In genomic region chr1:173448945-173449344, GRCh38 we compare ENCODE assay signal across 15 cellular contexts. TPM values are rescaled to one million over a fixed set of nuclear protein-coding genes. Genes with fewer than 3 reads are reported as not detected.
A peak's percentile ranks its signal among the peaks of the same experiment; 100 is the strongest.
DNase-seq lines count a peak whose midpoint lies in the region; ATAC-seq, FAIRE-seq and TF ChIP-seq lines count a peak whose summit lies in the region.
"Had no signal": no experiment of that assay in that cellular context is flagged by ENCODE, and none has a peak within 500 bp of the region (broad histone marks: within the 10 kb centered on the region; RNA-seq: fewer than 3 reads in every experiment).

No MANE protein-coding gene starts in this region.

- H4K8ac ChIP-seq in H1 (ENCODE audit: extremely low read depth, insufficient read depth, low read length) (no peak overlapping the region), mesendoderm (ENCODE audit: low read depth, low read length) (no peak overlapping the region)

- H4K91ac ChIP-seq in H1 (replicated peaks; ENCODE audit: insufficient read length, low read length), result peak overlapping the region; percentile 61

- TF ChIP-seq CTCF in GM23338 (conservative IDR thresholded peaks at IDR 0.05; ENCODE audit: low read depth in 2 of 2) (no peak), H1 (IDR thresholded peaks at IDR 0.05; ENCODE audit: control extremely low read depth in 1 of 3, insufficient read depth in 1 of 3, low read depth in 1 of 3, low read length in 3 of 3) (no peak)

- H2BK120ac ChIP-seq in H1 (replicated peaks; ENCODE audit: low read depth, low read length) (peak overlapping the region; percentile 3), mesendoderm (ENCODE audit: low read depth, low read length) (no peak overlapping the region)

- H3K14ac ChIP-seq in H1 (ENCODE audit: insufficient read length), result no peak overlapping the region

- H3K79me2 ChIP-seq in GM23338 (replicated peaks; ENCODE audit: insufficient read depth), result peaks cover 48% of the 10 kb centered on the region
- peaks cover 0 to 23% of the 10 kb centered on the region in 2 experiments; a peak in 2 of 4 replicates for H3K79me2 ChIP-seq in H1 (ENCODE audit: control insufficient read depth in 1 of 2, insufficient read depth in 2 of 2, low read length in 2 of 2)
- H3K79me2 ChIP-seq in mesendoderm (ENCODE audit: control insufficient read depth, insufficient read depth, low read length), result no peaks in the 10 kb centered on the region

- ATAC-seq in GM23338, result peak; percentile 88
- ATAC-seq in HG02610 (IDR thresholded peaks at IDR 0.05; ENCODE audit: unreplicated experiment), result no peak
- no peak for ATAC-seq in effector memory CD8-positive, alpha-beta T cell (replicated peaks)

- H2BK5ac ChIP-seq in H1 (ENCODE audit: low read depth, low read length) (peak overlapping the region; percentile 90), mesendoderm (ENCODE audit: low read length) (no peak overlapping the region)

- H3K9me2 ChIP-seq in GM23338 (ENCODE audit: insufficient read depth), result no peaks in the 10 kb centered on the region

- H3K4me3 Mint-ChIP-seq in GM23338, result no peak overlapping the region
- no peak overlapping the region for H3K4me3 Mint-ChIP-seq in effector memory CD8-positive, alpha-beta T cell
- H3K4me3 Mint-ChIP-seq: CD4-positive, CD25-positive, alpha-beta regulatory T cell had no signal

- peaks cover 2% of the 10 kb centered on the region; the same call in 1 of the 2 replicates for H3K23me2 ChIP-seq in H1 (ENCODE audit: low read depth, low read length)

- 43% methylated on average over 1 of the region's 2 CpGs for WGBS in HUES64
- 52% methylated on average over 2 of the region's 2 CpGs; no CpG with 5 or more reads in 1 of the 2 experiments for WGBS in H1 (ENCODE audit: extremely low coverage in 1 of 2, insufficient coverage in 1 of 2, insufficient read length in 1 of 2, insufficient replicate concordance in 2 of 2, low coverage in 1 of 2, low lambda C conversion rate in 2 of 2, missing lambda C conversion rate in 1 of 2), 2 experiments
- no CpG with 5 or more reads among the region's 2 CpGs for WGBS in mesendoderm (ENCODE audit: extremely low coverage, insufficient coverage, low lambda C conversion rate)

- peak overlapping the region; percentile 38; the same call in 1 of the 2 replicates for H3K9ac ChIP-seq in HUES64 (ENCODE audit: low read depth, low read length)
- no peak overlapping the region for H3K9ac ChIP-seq in H1 (replicated peaks in 1 of 4; ENCODE audit: extremely low read depth in 1 of 4, low read depth in 3 of 4, low read length in 3 of 4)
- H3K9ac ChIP-seq in mesendoderm (ENCODE audit: low read length), result no peak overlapping the region
- H3K9ac ChIP-seq: BLaER1 treated with 17β-estradiol and CSF1 and Interleukin-3, amounts not matched to agents 10 nM and 100 nM had no signal

- peaks cover 15% of the 10 kb centered on the region for H3K36me3 ChIP-seq in GM23338 (ENCODE audit: insufficient read depth)
- H3K36me3 ChIP-seq in HUES64 (ENCODE audit: insufficient read depth, low read length), result peaks cover 15% of the 10 kb centered on the region
- peaks cover 0 to 16% (median 4%) of the 10 kb centered on the region in 4 experiments; a peak in 2 of 8 replicates for H3K36me3 ChIP-seq in H1 (ENCODE audit: control insufficient read depth in 2 of 4, insufficient read depth in 4 of 4, low read length in 3 of 4)
- no peaks in the 10 kb centered on the region for H3K36me3 ChIP-seq in mesendoderm (ENCODE audit: control insufficient read depth, insufficient read depth, low read length)

- H3K4me2 ChIP-seq in GM23338, result peak overlapping the region; percentile 37; the same call in 1 of the 2 replicates
- H3K4me2 ChIP-seq in H1 (ENCODE audit: insufficient read depth in 1 of 2, low read depth in 2 of 2, low read length in 2 of 2), result peak overlapping the region; percentile 5 to 28; a peak in 2 of 4 replicates
- H3K4me2 ChIP-seq in mesendoderm (ENCODE audit: low read length), result no peak overlapping the region
- H3K4me2 ChIP-seq: BLaER1 treated with 17β-estradiol and CSF1 and Interleukin-3, amounts not matched to agents 10 nM and 100 nM had no signal

- H3F3A ChIP-seq in GM23338 (replicated peaks; ENCODE audit: low read depth), result 0 out of 2 replicates have a peak, but pooled peaks cover 6% of the 10 kb centered on the region

- H3K27ac ChIP-seq in GM23338 (ENCODE audit: low read depth) (peak overlapping the region; percentile 98), HUES64 (ENCODE audit: low read depth, low read length) (peak overlapping the region; percentile 82), H1 (ENCODE audit: low read depth, low read length) (peak overlapping the region; percentile 78; the same call in 1 of the 2 replicates), mesendoderm (ENCODE audit: low read depth, low read length) (peak overlapping the region; percentile 44)
- H3K27ac ChIP-seq: BLaER1 treated with 17β-estradiol and CSF1 and Interleukin-3, amounts not matched to agents 10 nM and 100 nM had no signal

- no peaks in the 10 kb centered on the region; the same call in 1 of the 2 replicates for H3K79me1 ChIP-seq in H1 (ENCODE audit: low read depth, low read length)
- H3K79me1 ChIP-seq in mesendoderm (ENCODE audit: low read length), result peaks cover 1% of the 10 kb centered on the region

- no peak overlapping the region for H3K4me3 ChIP-seq in GM23338
- no peak overlapping the region for H3K4me3 ChIP-seq in HUES64 (ENCODE audit: low read length)
- no peak overlapping the region for H3K4me3 ChIP-seq in H1 (ENCODE audit: extremely low read depth in 1 of 4, insufficient read depth in 2 of 4, low read depth in 3 of 4, low read length in 4 of 4)
- no peak overlapping the region for H3K4me3 ChIP-seq in mesendoderm (ENCODE audit: low read length)
- H3K4me3 ChIP-seq: BLaER1 treated with 17β-estradiol and CSF1 and Interleukin-3, amounts not matched to agents 10 nM and 100 nM had no signal

- H2BK15ac ChIP-seq in H1 (ENCODE audit: low read length) (no peak overlapping the region), mesendoderm (replicated peaks; ENCODE audit: low read depth) (no peak overlapping the region)

- no peak overlapping the region for H2BK12ac ChIP-seq in H1 (ENCODE audit: low read depth, low read length)

- peak overlapping the region; percentile 81 for H3K4ac ChIP-seq in H1 (replicated peaks; ENCODE audit: insufficient read length, low read depth, low read length)
- H3K4ac ChIP-seq in mesendoderm (ENCODE audit: low read depth, low read length), result no peak overlapping the region

- no peaks in the 10 kb centered on the region for H4K20me1 ChIP-seq in GM23338 (replicated peaks; ENCODE audit: insufficient read depth)
- no peaks in the 10 kb centered on the region for H4K20me1 ChIP-seq in H1 (replicated peaks in 1 of 2; ENCODE audit: control insufficient read depth in 1 of 2, insufficient read depth in 2 of 2, low read length in 2 of 2)
- H4K20me1 ChIP-seq: BLaER1 treated with 17β-estradiol and CSF1 and Interleukin-3, amounts not matched to agents 10 nM and 100 nM had no signal

- H3K27me3 ChIP-seq in GM23338 (ENCODE audit: insufficient read depth) (no peaks in the 10 kb centered on the region), HUES64 (ENCODE audit: insufficient read depth, low read length) (no peaks in the 10 kb centered on the region), H1 (replicated peaks in 1 of 4; ENCODE audit: control insufficient read depth in 3 of 4, extremely low read depth in 1 of 4, insufficient read depth in 3 of 4, low read length in 3 of 4) (no peaks in the 10 kb centered on the region), mesendoderm (ENCODE audit: insufficient read depth, low read length, poor library complexity) (no peaks in the 10 kb centered on the region)
- H3K27me3 ChIP-seq: BLaER1 treated with 17β-estradiol and CSF1 and Interleukin-3, amounts not matched to agents 10 nM and 100 nM had no signal

- H3K4me1 ChIP-seq in GM23338 (ENCODE audit: insufficient read depth) (peaks cover 43% of the 10 kb centered on the region), HUES64 (ENCODE audit: insufficient read depth, low read length) (peaks cover 45% of the 10 kb centered on the region), H1 (replicated peaks in 1 of 4; ENCODE audit: control insufficient read depth in 3 of 4, insufficient read depth in 4 of 4, low read length in 3 of 4) (peaks cover 0 to 19% (median 6%) of the 10 kb centered on the region in 4 experiments; a peak in 3 of 7 replicates), mesendoderm (ENCODE audit: control insufficient read depth, low read depth, low read length) (no peaks in the 10 kb centered on the region)

- TF ChIP-seq EP300 in H1 (IDR thresholded peaks at IDR 0.05; ENCODE audit: borderline replicate concordance in 1 of 2, low read depth in 2 of 2, low read length in 2 of 2), result no peak

- peak; percentile 47 for DNase-seq in GM23338 (ENCODE audit: low spot score)
- DNase-seq in H1 (ENCODE audit: low read depth in 1 of 2, low spot score in 2 of 2), result peak in 1 of 2 experiments; percentile 17
- peak; percentile 52 for DNase-seq in mesendoderm
- no peak for DNase-seq in effector memory CD8-positive, alpha-beta T cell
- no peak for DNase-seq in activated CD4-positive, alpha-beta T cell treated with anti-CD3 and anti-CD28 coated beads for 1 hour
- DNase-seq: ACHN; CD4-positive, CD25-positive, alpha-beta regulatory T cell; DMS53; H7; IMR-90; KBM-7 had no signal

- peaks cover 33% of the 10 kb centered on the region for H3K9me3 Mint-ChIP-seq in GM23338
- H3K9me3 Mint-ChIP-seq in effector memory CD8-positive, alpha-beta T cell, result no peaks in the 10 kb centered on the region

- no peak overlapping the region for H3K23ac ChIP-seq in H1 (ENCODE audit: insufficient read length)
- no peak overlapping the region for H3K23ac ChIP-seq in mesendoderm (ENCODE audit: low read length)

- H3K56ac ChIP-seq in H1 (replicated peaks; ENCODE audit: insufficient read length, low read depth, low read length), result no peak overlapping the region
- no peak overlapping the region for H3K56ac ChIP-seq in mesendoderm (ENCODE audit: low read length)

- TF ChIP-seq RAD21 in H1 (IDR thresholded peaks at IDR 0.05 in 1 of 2, conservative IDR thresholded peaks at IDR 0.05 in 1 of 2; ENCODE audit: low read depth in 2 of 2, low read length in 2 of 2), result no peak

- CTCF ChIA-PET in H1 (lab: Charles Lee; ENCODE audit: partially characterized antibody), result interaction anchor here (1.2 kb wide), 1 partner anchor 17 kb away, joined by 3 read pairs; no protein-coding TSS in a partner anchor

- peak in 1 of 2 experiments; percentile 38; a peak in 2 of 3 replicates for TF ChIP-seq POLR2A in H1 (IDR thresholded peaks at IDR 0.05; ENCODE audit: control extremely low read depth in 1 of 2, low read depth in 2 of 2, low read length in 2 of 2)

- H2AFZ ChIP-seq in GM23338 (no peak overlapping the region), H1 (ENCODE audit: low read length) (no peak overlapping the region)

- peak overlapping the region; percentile 84; the same call in 1 of the 2 replicates for H2BK20ac ChIP-seq in H1 (ENCODE audit: low read length)

- H3K4me1 Mint-ChIP-seq in GM23338, result peaks cover 26% of the 10 kb centered on the region
- peaks cover 11 to 49% of the 10 kb centered on the region in 2 donors for H3K4me1 Mint-ChIP-seq in effector memory CD8-positive, alpha-beta T cell (ENCODE audit: low read depth in 2 of 2)

- H2AK5ac ChIP-seq in H1 (ENCODE audit: low read depth, low read length) (0 out of 2 replicates have a peak overlapping the region, but pooled peaks have one; percentile 69), mesendoderm (ENCODE audit: low read length) (no peak overlapping the region)

- POLR2A ChIA-PET in H1 (lab: Charles Lee; ENCODE audit: partially characterized antibody), result interaction anchor here (0.7 to 1.5 kb wide), 7 partner anchors 14 to 419 kb away, joined by 3 to 6 read pairs (median 4); partner anchors contain the start of genes GAS5, PRDX6 and ZBTB37

- H3K36me3 Mint-ChIP-seq in GM23338 (ENCODE audit: low read depth), result peaks cover 47% of the 10 kb centered on the region
- peaks cover 9% of the 10 kb centered on the region for H3K36me3 Mint-ChIP-seq in effector memory CD8-positive, alpha-beta T cell (ENCODE audit: insufficient read depth)

- FAIRE-seq in H1 (lab: Jason Lieb, UNC), result no peak
- FAIRE-seq: HTR-8/SVneo had no signal

- H3K18ac ChIP-seq in H1 (ENCODE audit: extremely low read depth, low read length) (peak overlapping the region; percentile 36), mesendoderm (ENCODE audit: low read length) (no peak overlapping the region)

- peaks cover 1% of the 10 kb centered on the region for H3K27me3 Mint-ChIP-seq in GM23338 (ENCODE audit: insufficient read depth, low read depth, poor library complexity)
- no peaks in the 10 kb centered on the region for H3K27me3 Mint-ChIP-seq in effector memory CD8-positive, alpha-beta T cell
- H3K27me3 Mint-ChIP-seq: CD4-positive, CD25-positive, alpha-beta regulatory T cell had no signal

- peak overlapping the region; percentile 93 for H3K27ac Mint-ChIP-seq in GM23338
- H3K27ac Mint-ChIP-seq in effector memory CD8-positive, alpha-beta T cell, result no peak overlapping the region

- H3K9me3 ChIP-seq in HUES64 (ENCODE audit: insufficient read depth, low read depth, low read length) (peaks cover 25% of the 10 kb centered on the region), H1 (ENCODE audit: insufficient read depth in 2 of 2, low read depth in 1 of 2, low read length in 1 of 2) (peaks cover 8 to 16% of the 10 kb centered on the region in 2 experiments)

- peak overlapping the region; percentile 14 for H4K5ac ChIP-seq in H1 (ENCODE audit: insufficient read length, low read depth, low read length)
- H4K5ac ChIP-seq in mesendoderm (ENCODE audit: low read length), result no peak overlapping the region

RNA-seq across cellular contexts. Expression of gene PRDX6, which starts 28.2 kb away (rescaled TPM):
- total RNA-seq in GM23338 (2014; rRNA removed; shearing (Covaris generic)), result 448 and 516 TPM in 2 replicates
- polyA plus RNA-seq in GM23338 (2016; fragmentation: Nextera tagmentation; extraction: Ambion mirVana), result 726 and 746 TPM in 2 replicates
- polyA plus RNA-seq in HUES64 (2013, experiment 1 of 2), result 380 TPM
- polyA plus RNA-seq in HUES64 (2013, experiment 2 of 2), result 365 TPM
- total RNA-seq in H1 (2021; fragmentation: NEBNext Ultra II Directional; extraction: Animal tissue kit (Norgen Biotek cat#: 25700)), result 657 and 677 TPM in 2 replicates
- 219 and 348 TPM in 2 replicates for polyA plus RNA-seq in H1 (2011; rRNA removed)
- polyA plus RNA-seq in H1 (2011; cell fraction: cytosol; rRNA removed), result 345 TPM
- polyA plus RNA-seq in H1 (2011; cell fraction: nucleus; rRNA removed), result 273 TPM
- polyA plus RNA-seq in H1 (2012, experiment 1 of 2), result 544 to 609 TPM (median 590 TPM) in 4 replicates
- 449 TPM for polyA plus RNA-seq in H1 (2012, experiment 2 of 2)
- polyA plus RNA-seq in H1 (2013, experiment 1 of 2), result 343 TPM
- 345 TPM for polyA plus RNA-seq in H1 (2013, experiment 2 of 2)
- 589 and 621 TPM in 2 replicates for polyA minus RNA-seq in H1 (2011; rRNA and poly(A)+ RNA removed)
- polyA minus RNA-seq in H1 (2011; cell fraction: cytosol; rRNA and poly(A)+ RNA removed), result 606 TPM
- 293 TPM for polyA minus RNA-seq in H1 (2011; cell fraction: nucleus; rRNA and poly(A)+ RNA removed)
- polyA plus RNA-seq in mesendoderm (2013, experiment 1 of 2), result 282 TPM
- polyA plus RNA-seq in mesendoderm (2013, experiment 2 of 2), result 283 TPM

Comparison
In these comparisons a context has a peak if more than half of its experiments do, and no peak if none do; other contexts are left out.
1. DNase-seq: peak in GM23338 (single experiment) and mesendoderm (single experiment); none in effector memory CD8-positive, alpha-beta T cell (0 of 3) and activated CD4-positive, alpha-beta T cell treated with anti-CD3 and anti-CD28 coated beads for 1 hour (single experiment).
2. H3K27ac ChIP-seq: peak in every context shown above with its lines; median percentile 98 in GM23338; 82 in HUES64; 78 in H1; 44 in mesendoderm.